Comparison of ENCODE assay signal across 14 cellular contexts in genomic region chr12:109764123-109764522, GRCh38. TPM values are rescaled to one million over a fixed set of nuclear protein-coding genes. Genes with fewer than 3 reads are reported as not detected.
DNase-seq lines count a peak whose midpoint lies in the region; ATAC-seq and TF ChIP-seq lines count a peak whose summit lies in the region.
"Had no signal": no experiment of that assay in that cellular context is flagged by ENCODE, and none has a peak within 500 bp of the region (broad histone marks: within the 10 kb centered on the region; RNA-seq: fewer than 3 reads in every experiment).

No MANE protein-coding gene starts in this region.

- H3K4me1 ChIP-seq in A673 (ENCODE audit: insufficient read depth, low read length, poor library complexity, severe bottlenecking), result no peaks in the 10 kb centered on the region

- BruUV-seq in A673 (replicated peaks; lab: Mats Ljungman, UMichigan), result no TSS peak

- H3K36me3 ChIP-seq in A673 (ENCODE audit: insufficient read depth, low read length, poor library complexity, severe bottlenecking), result no peaks in the 10 kb centered on the region
- H3K36me3 ChIP-seq: cardiac muscle cell had no signal

- intact Hi-C loops in A673 (cut with micrococcal nuclease; ENCODE audit: unreplicated experiment), result no loop called here

- no peaks in the 10 kb centered on the region for H3K27me3 ChIP-seq in A673 (replicated peaks; ENCODE audit: insufficient read depth, low read depth, low read length, poor library complexity)
- H3K27me3 ChIP-seq: cardiac muscle cell had no signal

- POLR2A ChIA-PET in A673 (lab: Charles Lee; ENCODE audit: low non-redundant PET), result no interaction called here

- no peak overlapping the region for H3K4me3 ChIP-seq in A673 (ENCODE audit: low read depth, low read length, poor library complexity, severe bottlenecking)
- H3K4me3 ChIP-seq: cardiac muscle cell had no signal

- CTCF ChIA-PET in A673 (lab: Charles Lee), result no interaction called here

- H3K27ac ChIP-seq in A673 (ENCODE audit: low read depth, low read length, poor library complexity, severe bottlenecking), result no peak overlapping the region
- H3K27ac ChIP-seq: cardiac muscle cell had no signal

- no peaks in the 10 kb centered on the region for H3K9me3 ChIP-seq in A673 (ENCODE audit: low read depth, low read length, poor library complexity, severe bottlenecking)

- no peak for DNase-seq in A673 (ENCODE audit: low spot score)
- DNase-seq in RKO (ENCODE audit: low spot score), result peak; percentile 40
- DNase-seq in islet precursor cell, result peak; percentile 39
- DNase-seq in pons (ENCODE audit: low spot score), result no peak
- no peak for DNase-seq in medulla oblongata (ENCODE audit: extremely low spot score)
- DNase-seq: activated naive CD8-positive, alpha-beta T cell treated with anti-CD3 and anti-CD28 coated beads, Interleukin-2, amount 10 ng/mL, durations not matched to agents 7 days and 5 days; effector memory CD4-positive, alpha-beta T cell; natural killer cell; NCI-H187 treated with DMSO at 0.1 percent for 48 hours; NCI-H510A treated with DMSO at 0.1 percent for 48 hours; stimulated activated CD4-positive, alpha-beta T cell treated with anti-CD3 and anti-CD28 coated beads, Interleukin-15, amount 100 ng/mL, for 24 hours had no signal

- ATAC-seq in HG02870 (IDR thresholded peaks at IDR 0.05; ENCODE audit: unreplicated experiment), result no peak
- ATAC-seq: natural killer cell had no signal

- TF ChIP-seq CTCF in A673 (conservative IDR thresholded peaks at IDR 0.05; ENCODE audit: low read depth, low read length) (peak; percentile 26; the same call in 1 of the 2 replicates), GM12872 (IDR thresholded peaks at IDR 0.05; ENCODE audit: insufficient read depth, low read depth, low read length) (peak; percentile 18; the same call in 1 of the 3 replicates)

RNA-seq across cellular contexts. Expression of gene FAM222A, which starts 50.5 kb away (rescaled TPM):
- total RNA-seq in A673 (2021), result 3.9 and 5.5 TPM in 2 replicates

Comparison
In these comparisons a context has a peak if more than half of its experiments do, and no peak if none do; other contexts are left out.
1. DNase-seq: peak in RKO (single experiment) and islet precursor cell (single experiment); none in A673 (single experiment), pons (single experiment) and medulla oblongata (single experiment).